In the genomic region with DNA sequence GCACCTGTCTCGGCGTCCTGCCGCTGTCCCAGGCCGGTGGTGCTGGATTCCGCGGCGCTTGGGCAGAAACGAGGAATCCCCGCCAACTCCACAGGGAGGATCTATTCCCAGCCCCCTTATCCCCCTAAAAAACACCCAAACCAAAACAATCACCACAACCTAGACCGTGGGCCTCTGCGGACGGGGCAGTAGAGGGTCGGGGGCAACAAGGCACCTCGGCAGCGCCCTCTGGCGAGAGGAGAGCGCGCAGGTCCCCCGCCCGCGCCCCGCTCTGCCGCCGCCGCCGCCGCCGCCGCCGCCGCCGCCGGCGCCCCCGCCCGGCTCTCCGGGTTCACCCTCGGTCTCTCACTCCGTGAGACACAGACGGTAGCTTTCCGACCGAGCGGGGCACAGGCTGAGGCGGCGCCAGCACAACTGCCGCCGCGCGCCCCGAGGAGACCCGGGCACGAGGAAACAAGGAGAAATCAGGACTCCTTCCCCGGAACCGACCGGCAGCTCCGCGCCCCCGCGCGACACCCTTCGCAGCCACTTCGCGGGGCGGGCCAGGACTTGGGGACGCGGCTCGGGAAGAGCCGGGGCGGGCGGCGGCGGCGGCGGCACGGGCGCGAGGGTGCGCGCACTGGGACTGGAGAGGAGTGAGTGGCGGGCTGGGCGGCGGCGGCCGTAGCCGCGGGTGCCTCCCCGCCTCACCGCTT, we compare ENCODE assay signal across 8 cellular contexts. TPM values are rescaled to one million over a fixed set of nuclear protein-coding genes. Genes with fewer than 3 reads are reported as not detected.
DNase-seq lines count a peak whose midpoint lies in the region; ATAC-seq and TF ChIP-seq lines count a peak whose summit lies in the region.

A gene (plus strand): TSS at position 360 of the 695 bp plus-strand sequence.

- H3K9me3 Mint-ChIP-seq in dendritic cell treated with granulocyte-macrophage colony-stimulating factor and Interleukin-4, amounts not matched to agents 40 ng/mL and 50 ng/mL, for 4 days, result no peaks in the 10 kb centered on the region
- H3K9me3 Mint-ChIP-seq in stimulated activated effector memory CD8-positive, alpha-beta T cell treated with anti-CD3 and anti-CD28 coated beads, Interleukin-12 subunit alpha, Interleukin-12 subunit beta, amount 100 ng/mL, for 72 hours, result no peaks in the 10 kb centered on the region

- peak; percentile 69 for DNase-seq in DMS79 (lab: John Stamatoyannopoulos, UW)
- peak; percentile 7 for DNase-seq in SW480 (ENCODE audit: low spot score)
- peak; percentile 38 to 56 (median 44) for DNase-seq in right lobe of liver
- DNase-seq in stimulated activated effector memory CD8-positive, alpha-beta T cell treated with anti-CD3 and anti-CD28 coated beads, Interleukin-12 subunit alpha, Interleukin-12 subunit beta, amount 100 ng/mL, for 72 hours (ENCODE audit: low spot score in 2 of 2), result peak in 1 of 2 donors; percentile 70
- no peak for DNase-seq in NCI-H226

- H3K36me3 Mint-ChIP-seq in dendritic cell treated with granulocyte-macrophage colony-stimulating factor and Interleukin-4, amounts not matched to agents 40 ng/mL and 50 ng/mL, for 4 days (ENCODE audit: low read depth), result no peaks in the 10 kb centered on the region
- no peaks in the 10 kb centered on the region for H3K36me3 Mint-ChIP-seq in stimulated activated effector memory CD8-positive, alpha-beta T cell treated with anti-CD3 and anti-CD28 coated beads, Interleukin-12 subunit alpha, Interleukin-12 subunit beta, amount 100 ng/mL, for 72 hours

- intact Hi-C loops in dendritic cell treated with granulocyte-macrophage colony-stimulating factor and Interleukin-4, amounts not matched to agents 40 ng/mL and 50 ng/mL, for 4 days (cut with micrococcal nuclease), result no loop called here
- intact Hi-C loops in right lobe of liver (cut with DNase I), result no loop called here

- H3K4me1 Mint-ChIP-seq in dendritic cell treated with granulocyte-macrophage colony-stimulating factor and Interleukin-4, amounts not matched to agents 40 ng/mL and 50 ng/mL, for 4 days (ENCODE audit: low read depth), result no peaks in the 10 kb centered on the region
- H3K4me1 Mint-ChIP-seq in stimulated activated effector memory CD8-positive, alpha-beta T cell treated with anti-CD3 and anti-CD28 coated beads, Interleukin-12 subunit alpha, Interleukin-12 subunit beta, amount 100 ng/mL, for 72 hours, result no peaks in the 10 kb centered on the region

- H3K27me3 Mint-ChIP-seq in dendritic cell treated with granulocyte-macrophage colony-stimulating factor and Interleukin-4, amounts not matched to agents 40 ng/mL and 50 ng/mL, for 4 days, result peaks cover 60% of the 10 kb centered on the region

- H3K4me3 ChIP-seq in right lobe of liver, result peak within 1 kb of the TSS; percentile 27 to 51 (median 35)

- TF ChIP-seq POLR2A in right lobe of liver (IDR thresholded peaks at IDR 0.05), result no peak

- H3K27ac ChIP-seq in right lobe of liver, result no peak within 1 kb of the TSS

- ATAC-seq in GM19455 (IDR thresholded peaks at IDR 0.05; ENCODE audit: unreplicated experiment) (peak; percentile 68), HG03521 (IDR thresholded peaks at IDR 0.05; ENCODE audit: unreplicated experiment) (peak; percentile 61), right lobe of liver (peak; percentile 56 to 73 (median 64))
- ATAC-seq in stimulated activated effector memory CD8-positive, alpha-beta T cell treated with anti-CD3 and anti-CD28 coated beads, Interleukin-12 subunit alpha, Interleukin-12 subunit beta, amount 100 ng/mL, for 72 hours, result peak; percentile 70

- peak within 1 kb of the TSS; percentile 64 for H3K4me3 Mint-ChIP-seq in dendritic cell treated with granulocyte-macrophage colony-stimulating factor and Interleukin-4, amounts not matched to agents 40 ng/mL and 50 ng/mL, for 4 days
- peak within 1 kb of the TSS; percentile 57 for H3K4me3 Mint-ChIP-seq in stimulated activated effector memory CD8-positive, alpha-beta T cell treated with anti-CD3 and anti-CD28 coated beads, Interleukin-12 subunit alpha, Interleukin-12 subunit beta, amount 100 ng/mL, for 72 hours

- H3K27me3 ChIP-seq in right lobe of liver, result peaks cover 0 to 9% of the 10 kb centered on the region in 2 donors

- TF ChIP-seq CTCF in right lobe of liver (IDR thresholded peaks at IDR 0.05), result peak in 3 of 4 donors; percentile 3 to 44 (median 13)

- H3K4me1 ChIP-seq in right lobe of liver, result peaks cover 0 to 10% (median 0%) of the 10 kb centered on the region in 4 donors

- no peaks in the 10 kb centered on the region for H3K9me3 ChIP-seq in right lobe of liver

- no peaks in the 10 kb centered on the region for H3K36me3 ChIP-seq in right lobe of liver

- 2% methylated on average over 9 of the region's 88 CpGs for WGBS in right lobe of liver (ENCODE audit: insufficient coverage, low coverage, low lambda C conversion rate, missing lambda C conversion rate)

- H3K27ac Mint-ChIP-seq in dendritic cell treated with granulocyte-macrophage colony-stimulating factor and Interleukin-4, amounts not matched to agents 40 ng/mL and 50 ng/mL, for 4 days, result no peak within 1 kb of the TSS
- no peak within 1 kb of the TSS for H3K27ac Mint-ChIP-seq in stimulated activated effector memory CD8-positive, alpha-beta T cell treated with anti-CD3 and anti-CD28 coated beads, Interleukin-12 subunit alpha, Interleukin-12 subunit beta, amount 100 ng/mL, for 72 hours

RNA-seq across cellular contexts. Expression of the gene that starts here (rescaled TPM):
- under 1 TPM in 1 of 6 experiments, not detected in 5; 0.12 TPM for total RNA-seq in right lobe of liver

Comparison
In these comparisons a context has a peak if more than half of its experiments do, and no peak if none do; other contexts are left out.
1. Peak in DNase-seq, ATAC-seq and H3K4me3 ChIP-seq in right lobe of liver; RNA of the gene not detected or under 1 TPM.